Comparison of ENCODE assay signal across 1 cellular context in the genomic region with DNA sequence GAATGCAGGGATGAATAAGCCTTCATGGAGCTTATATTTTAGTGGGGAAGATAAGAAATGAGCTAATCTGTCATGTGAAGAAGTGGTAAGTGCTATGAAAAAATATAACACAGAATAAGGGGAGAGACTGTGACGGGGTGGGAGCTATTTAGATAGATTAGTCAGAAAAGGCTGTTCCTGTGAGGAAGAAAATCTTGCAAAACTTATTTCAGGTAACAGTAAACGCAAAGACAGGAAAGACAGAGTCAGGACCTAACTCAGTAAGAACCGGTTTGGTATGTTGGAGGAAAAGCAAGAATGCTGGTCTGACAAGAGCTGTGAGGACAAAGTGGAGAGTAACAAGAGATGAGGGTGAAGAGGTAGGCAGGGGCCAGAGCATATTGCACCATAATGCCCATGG.
TF ChIP-seq lines count a peak whose summit lies in the region.

No MANE protein-coding gene starts in this region.

TF ChIP-seq in GM23338, 12 proteins besides CTCF, POLR2A, EP300 and RAD21:
- TF ChIP-seq, protein P1, sequence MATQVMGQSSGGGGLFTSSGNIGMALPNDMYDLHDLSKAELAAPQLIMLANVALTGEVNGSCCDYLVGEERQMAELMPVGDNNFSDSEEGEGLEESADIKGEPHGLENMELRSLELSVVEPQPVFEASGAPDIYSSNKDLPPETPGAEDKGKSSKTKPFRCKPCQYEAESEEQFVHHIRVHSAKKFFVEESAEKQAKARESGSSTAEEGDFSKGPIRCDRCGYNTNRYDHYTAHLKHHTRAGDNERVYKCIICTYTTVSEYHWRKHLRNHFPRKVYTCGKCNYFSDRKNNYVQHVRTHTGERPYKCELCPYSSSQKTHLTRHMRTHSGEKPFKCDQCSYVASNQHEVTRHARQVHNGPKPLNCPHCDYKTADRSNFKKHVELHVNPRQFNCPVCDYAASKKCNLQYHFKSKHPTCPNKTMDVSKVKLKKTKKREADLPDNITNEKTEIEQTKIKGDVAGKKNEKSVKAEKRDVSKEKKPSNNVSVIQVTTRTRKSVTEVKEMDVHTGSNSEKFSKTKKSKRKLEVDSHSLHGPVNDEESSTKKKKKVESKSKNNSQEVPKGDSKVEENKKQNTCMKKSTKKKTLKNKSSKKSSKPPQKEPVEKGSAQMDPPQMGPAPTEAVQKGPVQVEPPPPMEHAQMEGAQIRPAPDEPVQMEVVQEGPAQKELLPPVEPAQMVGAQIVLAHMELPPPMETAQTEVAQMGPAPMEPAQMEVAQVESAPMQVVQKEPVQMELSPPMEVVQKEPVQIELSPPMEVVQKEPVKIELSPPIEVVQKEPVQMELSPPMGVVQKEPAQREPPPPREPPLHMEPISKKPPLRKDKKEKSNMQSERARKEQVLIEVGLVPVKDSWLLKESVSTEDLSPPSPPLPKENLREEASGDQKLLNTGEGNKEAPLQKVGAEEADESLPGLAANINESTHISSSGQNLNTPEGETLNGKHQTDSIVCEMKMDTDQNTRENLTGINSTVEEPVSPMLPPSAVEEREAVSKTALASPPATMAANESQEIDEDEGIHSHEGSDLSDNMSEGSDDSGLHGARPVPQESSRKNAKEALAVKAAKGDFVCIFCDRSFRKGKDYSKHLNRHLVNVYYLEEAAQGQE (IDR thresholded peaks at IDR 0.05; ENCODE audit: unreplicated experiment): no peak
